ENCODE assay signal across 1 cellular context in genomic region chr2:141957321-141957720, GRCh38.
TF ChIP-seq lines count a peak whose summit lies in the region.

No MANE protein-coding gene starts in this region.

TF ChIP-seq in neural cell, 6 proteins besides CTCF, POLR2A, EP300 and RAD21 (continued from another document):
- no peak for TF ChIP-seq TAF1 (IDR thresholded peaks at IDR 0.05; ENCODE audit: low read depth)
